In genomic region chr18:27549335-27550039, GRCh38 we compare ENCODE assay signal across 2 cellular contexts.
TF ChIP-seq lines count a peak whose summit lies in the region.

No MANE protein-coding gene starts in this region.

TF ChIP-seq in H1, 55 proteins besides CTCF, POLR2A, EP300 and RAD21 (continued from another document):
- TF ChIP-seq CHD7 (IDR thresholded peaks at IDR 0.05; ENCODE audit: insufficient replicate concordance, low read length): no peak
- peak; percentile 64; the same call in 1 of the 2 replicates for TF ChIP-seq YY1 (IDR thresholded peaks at IDR 0.05; ENCODE audit: low read depth, low read length)
TF ChIP-seq in H1: peak in this region for 2.

TF ChIP-seq in neural cell, 6 proteins besides CTCF, POLR2A, EP300 and RAD21 (continued from another document):
- TF ChIP-seq REST (IDR thresholded peaks at IDR 0.05; ENCODE audit: borderline replicate concordance) (no peak), POLR2AphosphoS5 (IDR thresholded peaks at IDR 0.05) (peak; percentile 67)
TF ChIP-seq in neural cell: peak in this region for 1.
